14 cellular contexts compared by ENCODE assay signal in genomic region chr6:163751032-163751525, GRCh38.
DNase-seq lines count a peak whose midpoint lies in the region; ATAC-seq, FAIRE-seq and TF ChIP-seq lines count a peak whose summit lies in the region.
"Had no signal": no experiment of that assay in that cellular context is flagged by ENCODE, and none has a peak within 500 bp of the region (broad histone marks: within the 10 kb centered on the region; RNA-seq: fewer than 3 reads in every experiment).

No MANE protein-coding gene starts in this region.

- peak; percentile 62 for FAIRE-seq in keratinocyte (lab: Jason Lieb, UNC)
- no peak for FAIRE-seq in RCC 7860 (lab: Jason Lieb, UNC)

- TF ChIP-seq CTCF in keratinocyte (optimal IDR thresholded peaks at IDR 0.05 in 1 of 3, IDR thresholded peaks at IDR 0.05 in 1 of 3, conservative IDR thresholded peaks at IDR 0.05 in 1 of 3; ENCODE audit: extremely low read depth in 1 of 3, insufficient read depth in 2 of 3, low read length in 3 of 3) = no peak

- peak; percentile 72 for ATAC-seq in activated naive CD8-positive, alpha-beta T cell treated with anti-CD3 and anti-CD28 coated beads, Interleukin-2, amount 10 ng/mL, durations not matched to agents 7 days and 5 days (ENCODE audit: low read depth)
- peak; percentile 17 for ATAC-seq in stimulated activated naive CD8-positive, alpha-beta T cell treated with anti-CD3 and anti-CD28 coated beads, Interleukin-15, amount 100 ng/mL, for 72 hours
- ATAC-seq: gastroesophageal sphincter, T-helper 17 cell had no signal

- no peak overlapping the region for H3K9ac ChIP-seq in keratinocyte (ENCODE audit: control insufficient read depth, extremely low read depth, insufficient read depth, low read length)

- peak; percentile 51 for DNase-seq in activated naive CD4-positive, alpha-beta T cell treated with anti-CD3 and anti-CD28 coated beads, Interleukin-2, amount 10 ng/mL, durations not matched to agents 7 days and 5 days
- no peak for DNase-seq in activated naive CD4-positive, alpha-beta T cell treated with anti-CD3 and anti-CD28 coated beads, Interleukin-2, amount 50 U/mL, for 16 hours
- DNase-seq in activated naive CD8-positive, alpha-beta T cell treated with anti-CD3 and anti-CD28 coated beads, Interleukin-2, amount 10 ng/mL, durations not matched to agents 7 days and 5 days = peak; percentile 33
- DNase-seq in keratinocyte (ENCODE audit: low read depth, low spot score) = no peak
- peak in 1 of 2 donors; percentile 17 for DNase-seq in stimulated activated naive CD8-positive, alpha-beta T cell treated with anti-CD3 and anti-CD28 coated beads, Interleukin-15, amount 100 ng/mL, for 72 hours
- no peak for DNase-seq in inferior parietal cortex (ENCODE audit: extremely low spot score)
- DNase-seq in RCC 7860 (ENCODE audit: low spot score) = no peak
- DNase-seq in NCI-H2171 (lab: John Stamatoyannopoulos, UW) = no peak
- DNase-seq: kidney glomerular epithelial cell, nephron progenitor cell, spleen, T-helper 17 cell had no signal

- H3K4me3 ChIP-seq in keratinocyte (ENCODE audit: control insufficient read depth in 2 of 3, extremely low read depth in 1 of 3, insufficient read depth in 2 of 3, low read depth in 1 of 3, low read length in 3 of 3) = peak overlapping the region in 1 of 3 experiments; percentile 32
- H3K4me3 ChIP-seq: gastroesophageal sphincter, vagina had no signal

- no peaks in the 10 kb centered on the region for H3K79me2 ChIP-seq in keratinocyte (ENCODE audit: control insufficient read depth, insufficient read depth, low read length)

- H3K36me3 Mint-ChIP-seq in activated naive CD4-positive, alpha-beta T cell treated with anti-CD3 and anti-CD28 coated beads, Interleukin-2, amount 10 ng/mL, durations not matched to agents 7 days and 5 days = no peaks in the 10 kb centered on the region
- peaks cover 4% of the 10 kb centered on the region for H3K36me3 Mint-ChIP-seq in activated naive CD8-positive, alpha-beta T cell treated with anti-CD3 and anti-CD28 coated beads, Interleukin-2, amount 10 ng/mL, durations not matched to agents 7 days and 5 days

- peak overlapping the region; percentile 20 for H3K27ac ChIP-seq in keratinocyte (ENCODE audit: control insufficient read depth, insufficient read depth, low read length)
- H3K27ac ChIP-seq: gastroesophageal sphincter, vagina had no signal

- POLR2A ChIA-PET in activated naive CD8-positive, alpha-beta T cell treated with anti-CD3 and anti-CD28 coated beads, Interleukin-2, amount 10 ng/mL, durations not matched to agents 7 days and 5 days (lab: Charles Lee) = no interaction called here

- H3K27me3 ChIP-seq in keratinocyte (ENCODE audit: control insufficient read depth, extremely low read depth, insufficient read depth, low read length) = no peaks in the 10 kb centered on the region
- H3K27me3 ChIP-seq: gastroesophageal sphincter, vagina had no signal

- no peaks in the 10 kb centered on the region for H3K9me1 ChIP-seq in keratinocyte (ENCODE audit: control insufficient read depth, extremely low read depth, insufficient read depth, low read length)

- peaks cover 33% of the 10 kb centered on the region for H3K4me1 Mint-ChIP-seq in activated naive CD4-positive, alpha-beta T cell treated with anti-CD3 and anti-CD28 coated beads, Interleukin-2, amount 10 ng/mL, durations not matched to agents 7 days and 5 days
- peaks cover 17% of the 10 kb centered on the region for H3K4me1 Mint-ChIP-seq in activated naive CD8-positive, alpha-beta T cell treated with anti-CD3 and anti-CD28 coated beads, Interleukin-2, amount 10 ng/mL, durations not matched to agents 7 days and 5 days
- H3K4me1 Mint-ChIP-seq in stimulated activated naive CD8-positive, alpha-beta T cell treated with anti-CD3 and anti-CD28 coated beads, Interleukin-15, amount 100 ng/mL, for 72 hours = peaks cover 25% of the 10 kb centered on the region

- H3K27me3 Mint-ChIP-seq in activated naive CD4-positive, alpha-beta T cell treated with anti-CD3 and anti-CD28 coated beads, Interleukin-2, amount 10 ng/mL, durations not matched to agents 7 days and 5 days = peaks cover 22% of the 10 kb centered on the region
- peaks cover 19% of the 10 kb centered on the region for H3K27me3 Mint-ChIP-seq in activated naive CD8-positive, alpha-beta T cell treated with anti-CD3 and anti-CD28 coated beads, Interleukin-2, amount 10 ng/mL, durations not matched to agents 7 days and 5 days
- peaks cover 58% of the 10 kb centered on the region for H3K27me3 Mint-ChIP-seq in stimulated activated naive CD8-positive, alpha-beta T cell treated with anti-CD3 and anti-CD28 coated beads, Interleukin-15, amount 100 ng/mL, for 72 hours

- H3K4me1 ChIP-seq in keratinocyte (ENCODE audit: control insufficient read depth, extremely low read depth, insufficient read depth, low read length) = peaks cover 19% of the 10 kb centered on the region
- H3K4me1 ChIP-seq: gastroesophageal sphincter, vagina had no signal

- H3K9me3 ChIP-seq in keratinocyte (ENCODE audit: control insufficient read depth, low read depth, low read length) = peaks cover 1% of the 10 kb centered on the region
- H3K9me3 ChIP-seq: vagina had no signal

- H3K9me3 Mint-ChIP-seq in activated naive CD4-positive, alpha-beta T cell treated with anti-CD3 and anti-CD28 coated beads, Interleukin-2, amount 10 ng/mL, durations not matched to agents 7 days and 5 days = peaks cover 3% of the 10 kb centered on the region
- peaks cover 10% of the 10 kb centered on the region for H3K9me3 Mint-ChIP-seq in activated naive CD8-positive, alpha-beta T cell treated with anti-CD3 and anti-CD28 coated beads, Interleukin-2, amount 10 ng/mL, durations not matched to agents 7 days and 5 days
- peaks cover 7 to 22% of the 10 kb centered on the region in 2 donors for H3K9me3 Mint-ChIP-seq in stimulated activated naive CD8-positive, alpha-beta T cell treated with anti-CD3 and anti-CD28 coated beads, Interleukin-15, amount 100 ng/mL, for 72 hours

- H3K4me2 ChIP-seq in keratinocyte (ENCODE audit: control insufficient read depth, extremely low read depth, insufficient read depth, low read depth, low read length) = peak overlapping the region; percentile 54

- H3K36me3 ChIP-seq in keratinocyte (ENCODE audit: control insufficient read depth in 2 of 2, extremely low read depth in 1 of 2, insufficient read depth in 2 of 2, low read length in 2 of 2) = no peaks in the 10 kb centered on the region
- H3K36me3 ChIP-seq: gastroesophageal sphincter, spleen, vagina had no signal

- dilution Hi-C loops in keratinocyte (cut with MboI; ENCODE audit: extremely low pct_ligation_motif_present, low sequenced_read_pairs) = no loop called here

- H2AFZ ChIP-seq in keratinocyte (ENCODE audit: control insufficient read depth, low read length) = peak overlapping the region; percentile 83

- peak overlapping the region; percentile 97 for H3K27ac Mint-ChIP-seq in activated naive CD4-positive, alpha-beta T cell treated with anti-CD3 and anti-CD28 coated beads, Interleukin-2, amount 10 ng/mL, durations not matched to agents 7 days and 5 days
- peak overlapping the region; percentile 83 for H3K27ac Mint-ChIP-seq in activated naive CD8-positive, alpha-beta T cell treated with anti-CD3 and anti-CD28 coated beads, Interleukin-2, amount 10 ng/mL, durations not matched to agents 7 days and 5 days
- peak overlapping the region in 1 of 2 donors; percentile 74 for H3K27ac Mint-ChIP-seq in stimulated activated naive CD8-positive, alpha-beta T cell treated with anti-CD3 and anti-CD28 coated beads, Interleukin-15, amount 100 ng/mL, for 72 hours
- H3K27ac Mint-ChIP-seq: nephron progenitor cell, T-helper 17 cell had no signal

- CTCF ChIA-PET in activated naive CD4-positive, alpha-beta T cell treated with anti-CD3 and anti-CD28 coated beads, Interleukin-2, amount 10 ng/mL, durations not matched to agents 7 days and 5 days (lab: Charles Lee) = no interaction called here

- no peaks in the 10 kb centered on the region for H4K20me1 ChIP-seq in keratinocyte (ENCODE audit: control insufficient read depth, extremely low read depth, insufficient read depth, low read length)

- H3K4me3 Mint-ChIP-seq in activated naive CD4-positive, alpha-beta T cell treated with anti-CD3 and anti-CD28 coated beads, Interleukin-2, amount 10 ng/mL, durations not matched to agents 7 days and 5 days = peak overlapping the region; percentile 54
- H3K4me3 Mint-ChIP-seq in activated naive CD8-positive, alpha-beta T cell treated with anti-CD3 and anti-CD28 coated beads, Interleukin-2, amount 10 ng/mL, durations not matched to agents 7 days and 5 days = peak overlapping the region; percentile 63
- peak overlapping the region in 1 of 2 donors; percentile 27 for H3K4me3 Mint-ChIP-seq in stimulated activated naive CD8-positive, alpha-beta T cell treated with anti-CD3 and anti-CD28 coated beads, Interleukin-15, amount 100 ng/mL, for 72 hours
- H3K4me3 Mint-ChIP-seq: nephron progenitor cell, T-helper 17 cell had no signal

Comparison
In these comparisons a context has a peak if more than half of its experiments do, and no peak if none do; other contexts are left out.
1. DNase-seq: peak in activated naive CD4-positive, alpha-beta T cell treated with anti-CD3 and anti-CD28 coated beads, Interleukin-2, amount 10 ng/mL, durations not matched to agents 7 days and 5 days (single experiment) and activated naive CD8-positive, alpha-beta T cell treated with anti-CD3 and anti-CD28 coated beads, Interleukin-2, amount 10 ng/mL, durations not matched to agents 7 days and 5 days (single experiment); none in activated naive CD4-positive, alpha-beta T cell treated with anti-CD3 and anti-CD28 coated beads, Interleukin-2, amount 50 U/mL, for 16 hours (single experiment), keratinocyte (single experiment), inferior parietal cortex (single experiment), RCC 7860 (single experiment) and NCI-H2171 (single experiment).